ENCODE assay signal across 17 cellular contexts in the genomic region with DNA sequence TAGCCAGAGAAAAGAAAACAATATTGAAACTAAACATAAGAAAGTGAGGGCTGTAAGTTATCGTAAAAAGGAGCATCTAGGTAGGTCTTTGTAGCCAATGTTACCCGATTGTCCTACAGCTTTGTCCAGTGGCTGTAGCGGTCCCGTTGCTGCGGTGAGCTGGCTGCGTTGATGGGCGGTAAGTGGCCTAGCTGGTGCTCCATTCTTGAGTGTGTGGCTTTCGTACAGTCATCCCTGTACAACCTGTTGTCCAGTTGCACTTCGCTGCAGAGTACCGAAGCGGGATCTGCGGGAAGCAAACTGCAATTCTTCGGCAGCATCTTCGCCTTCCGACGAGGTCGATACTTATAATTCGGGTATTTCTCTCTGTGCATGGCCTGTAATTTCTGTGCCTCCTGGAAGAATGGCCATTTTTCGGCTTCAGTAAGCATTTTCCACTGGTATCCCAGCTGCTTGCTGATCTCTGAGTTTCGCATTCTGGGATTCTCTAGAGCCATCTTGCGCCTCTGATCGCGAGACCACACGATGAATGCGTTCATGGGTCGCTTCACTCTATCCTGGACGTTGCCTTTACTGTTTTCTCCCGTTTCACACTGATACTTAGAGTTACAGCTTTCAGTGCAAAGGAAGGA. TPM values are rescaled to one million over a fixed set of nuclear protein-coding genes. Genes with fewer than 3 reads are reported as not detected.
A peak's percentile ranks its signal among the peaks of the same experiment; 100 is the strongest.
DNase-seq lines count a peak whose midpoint lies in the region; TF ChIP-seq lines count a peak whose summit lies in the region.
"Had no signal": no experiment of that assay in that cellular context is flagged by ENCODE, and none has a peak within 500 bp of the region (broad histone marks: within the 10 kb centered on the region; RNA-seq: fewer than 3 reads in every experiment).

No MANE protein-coding gene starts in this region.

- H3K27ac Mint-ChIP-seq in activated CD4-positive, alpha-beta T cell treated with anti-CD3 and anti-CD28 coated beads, Interleukin-2, amount 10 ng/mL, durations not matched to agents 24 days and 14 days = no peak overlapping the region
- H3K27ac Mint-ChIP-seq in activated T-helper 2 cell treated with anti-CD3 and anti-CD28 coated beads, Interferon-gamma antibody, Interleukin-2, Interleukin-4, amounts not matched to agents 10 μg/mL and 5 μg/mL and 100 μg/mL, durations not matched to agents 14 hours and 24 hours and 36 hours = no peak overlapping the region
- no peak overlapping the region for H3K27ac Mint-ChIP-seq in type B pancreatic cell
- H3K27ac Mint-ChIP-seq: effector memory CD8-positive, alpha-beta T cell; HFFc6 had no signal

- no peak overlapping the region for H3K27ac ChIP-seq in skeletal muscle tissue (ENCODE audit: low read depth, low read length)
- no peak overlapping the region for H3K27ac ChIP-seq in vagina
- H3K27ac ChIP-seq: heart left ventricle, left lung had no signal

- peaks cover 4% of the 10 kb centered on the region for H3K4me1 Mint-ChIP-seq in activated CD4-positive, alpha-beta T cell treated with anti-CD3 and anti-CD28 coated beads, Interleukin-2, amount 10 ng/mL, durations not matched to agents 24 days and 14 days
- peaks cover 11% of the 10 kb centered on the region for H3K4me1 Mint-ChIP-seq in activated T-helper 2 cell treated with anti-CD3 and anti-CD28 coated beads, Interferon-gamma antibody, Interleukin-2, Interleukin-4, amounts not matched to agents 10 μg/mL and 5 μg/mL and 100 μg/mL, durations not matched to agents 14 hours and 24 hours and 36 hours (ENCODE audit: low read depth)
- no peaks in the 10 kb centered on the region for H3K4me1 Mint-ChIP-seq in type B pancreatic cell (ENCODE audit: unreplicated experiment)
- H3K4me1 Mint-ChIP-seq: neural crest cell had no signal

- H3K4me3 ChIP-seq in fibroblast of villous mesenchyme (ENCODE audit: low read depth, low read length) (peak overlapping the region; percentile 27), skeletal muscle tissue (ENCODE audit: low read length in 3 of 3) (peak overlapping the region in 2 of 3 donors; percentile 14 to 45), vagina (no peak overlapping the region)

- H3K27me3 Mint-ChIP-seq in activated CD4-positive, alpha-beta T cell treated with anti-CD3 and anti-CD28 coated beads, Interleukin-2, amount 10 ng/mL, durations not matched to agents 24 days and 14 days = peaks cover 38% of the 10 kb centered on the region
- H3K27me3 Mint-ChIP-seq in activated T-helper 2 cell treated with anti-CD3 and anti-CD28 coated beads, Interferon-gamma antibody, Interleukin-2, Interleukin-4, amounts not matched to agents 10 μg/mL and 5 μg/mL and 100 μg/mL, durations not matched to agents 14 hours and 24 hours and 36 hours (ENCODE audit: low read depth) = peaks cover 44% of the 10 kb centered on the region
- no peaks in the 10 kb centered on the region for H3K27me3 Mint-ChIP-seq in type B pancreatic cell

- TF ChIP-seq CTCF in fibroblast of villous mesenchyme (IDR thresholded peaks at IDR 0.05; ENCODE audit: insufficient read depth, low read depth, low read length) (no peak), vagina (IDR thresholded peaks at IDR 0.05) (no peak), type B pancreatic cell (conservative IDR thresholded peaks at IDR 0.05) (no peak)

- H3K36me3 ChIP-seq in skeletal muscle tissue (ENCODE audit: control insufficient read depth in 3 of 3, insufficient read depth in 3 of 3, low read length in 3 of 3) (no peaks in the 10 kb centered on the region), vagina (no peaks in the 10 kb centered on the region)
- H3K36me3 ChIP-seq: heart left ventricle, left lung had no signal

- H3K4me1 ChIP-seq in skeletal muscle tissue (ENCODE audit: control insufficient read depth in 3 of 3, insufficient read depth in 3 of 3, low read length in 3 of 3) (no peaks in the 10 kb centered on the region), vagina (no peaks in the 10 kb centered on the region)
- H3K4me1 ChIP-seq: heart left ventricle, left lung had no signal

- H3K36me3 Mint-ChIP-seq in activated CD4-positive, alpha-beta T cell treated with anti-CD3 and anti-CD28 coated beads, Interleukin-2, amount 10 ng/mL, durations not matched to agents 24 days and 14 days (ENCODE audit: low read depth) = no peaks in the 10 kb centered on the region
- no peaks in the 10 kb centered on the region for H3K36me3 Mint-ChIP-seq in activated T-helper 2 cell treated with anti-CD3 and anti-CD28 coated beads, Interferon-gamma antibody, Interleukin-2, Interleukin-4, amounts not matched to agents 10 μg/mL and 5 μg/mL and 100 μg/mL, durations not matched to agents 14 hours and 24 hours and 36 hours (ENCODE audit: low read depth)
- no peaks in the 10 kb centered on the region for H3K36me3 Mint-ChIP-seq in type B pancreatic cell

- H3K9ac ChIP-seq in skeletal muscle tissue (ENCODE audit: low read depth in 1 of 3, low read length in 3 of 3) = no peak overlapping the region

- intact Hi-C loops in activated CD4-positive, alpha-beta T cell treated with anti-CD3 and anti-CD28 coated beads, Interleukin-2, amount 10 ng/mL, durations not matched to agents 24 days and 14 days (cut with micrococcal nuclease) = no loop called here
- intact Hi-C loops in activated T-helper 2 cell treated with anti-CD3 and anti-CD28 coated beads, Interferon-gamma antibody, Interleukin-2, Interleukin-4, amounts not matched to agents 10 μg/mL and 5 μg/mL and 100 μg/mL, durations not matched to agents 14 hours and 24 hours and 36 hours (cut with micrococcal nuclease) = no loop called here
- intact Hi-C loops in vagina (cut with DNase I) = no loop called here

- H3K9me3 Mint-ChIP-seq in activated CD4-positive, alpha-beta T cell treated with anti-CD3 and anti-CD28 coated beads, Interleukin-2, amount 10 ng/mL, durations not matched to agents 24 days and 14 days = no peaks in the 10 kb centered on the region
- no peaks in the 10 kb centered on the region for H3K9me3 Mint-ChIP-seq in activated T-helper 2 cell treated with anti-CD3 and anti-CD28 coated beads, Interferon-gamma antibody, Interleukin-2, Interleukin-4, amounts not matched to agents 10 μg/mL and 5 μg/mL and 100 μg/mL, durations not matched to agents 14 hours and 24 hours and 36 hours
- no peaks in the 10 kb centered on the region for H3K9me3 Mint-ChIP-seq in type B pancreatic cell
- H3K9me3 Mint-ChIP-seq: effector memory CD8-positive, alpha-beta T cell; HFFc6; neural crest cell had no signal

- DNase-seq in activated CD4-positive, alpha-beta T cell treated with anti-CD3 and anti-CD28 coated beads, Interleukin-2, amount 10 ng/mL, durations not matched to agents 24 days and 14 days = no peak
- DNase-seq in activated CD4-positive, alpha-beta T cell treated with anti-CD3 and anti-CD28 coated beads, Interleukin-2, amount 50 U/mL, for 48 hours = no peak
- no peak for DNase-seq in activated T-helper 2 cell treated with anti-CD3 and anti-CD28 coated beads, Interferon-gamma antibody, Interleukin-2, Interleukin-4, amounts not matched to agents 10 μg/mL and 5 μg/mL and 100 μg/mL, durations not matched to agents 14 hours and 24 hours and 36 hours (ENCODE audit: low spot score)
- DNase-seq in fibroblast of villous mesenchyme (ENCODE audit: low read depth) (no peak), retina (no peak), vagina (ENCODE audit: extremely low spot score in 2 of 2) (no peak), type B pancreatic cell (ENCODE audit: extremely low spot score, unreplicated experiment) (no peak)
- DNase-seq: amniotic stem cell; effector memory CD8-positive, alpha-beta T cell; heart left ventricle; HFFc6; left lung; small intestine had no signal

- no peak for TF ChIP-seq POLR2A in vagina (IDR thresholded peaks at IDR 0.05)

- no peaks in the 10 kb centered on the region for H3K9me3 ChIP-seq in skeletal muscle tissue (ENCODE audit: control insufficient read depth in 3 of 3, low read length in 3 of 3)
- no peaks in the 10 kb centered on the region for H3K9me3 ChIP-seq in vagina
- H3K9me3 ChIP-seq: heart left ventricle, left lung had no signal

- peak overlapping the region; percentile 75 for H3K4me3 Mint-ChIP-seq in activated CD4-positive, alpha-beta T cell treated with anti-CD3 and anti-CD28 coated beads, Interleukin-2, amount 10 ng/mL, durations not matched to agents 24 days and 14 days
- peak overlapping the region; percentile 49 for H3K4me3 Mint-ChIP-seq in activated T-helper 2 cell treated with anti-CD3 and anti-CD28 coated beads, Interferon-gamma antibody, Interleukin-2, Interleukin-4, amounts not matched to agents 10 μg/mL and 5 μg/mL and 100 μg/mL, durations not matched to agents 14 hours and 24 hours and 36 hours (ENCODE audit: low read depth)
- H3K4me3 Mint-ChIP-seq in type B pancreatic cell = no peak overlapping the region
- H3K4me3 Mint-ChIP-seq: effector memory CD8-positive, alpha-beta T cell; HFFc6; neural crest cell had no signal

- peaks cover 0 to 8% (median 6%) of the 10 kb centered on the region in 3 donors for H3K27me3 ChIP-seq in skeletal muscle tissue (ENCODE audit: control insufficient read depth in 3 of 3, insufficient read depth in 3 of 3, low read length in 3 of 3)
- H3K27me3 ChIP-seq in vagina = no peaks in the 10 kb centered on the region

RNA-seq across cellular contexts. Expression of gene SRY, which starts 0.5 kb away (rescaled TPM):
- total RNA-seq in activated CD4-positive, alpha-beta T cell treated with anti-CD3 and anti-CD28 coated beads, Interleukin-2, amount 10 ng/mL, durations not matched to agents 24 days and 14 days = not detected in 2 replicates
- not detected in 2 replicates for total RNA-seq in activated T-helper 2 cell treated with anti-CD3 and anti-CD28 coated beads, Interferon-gamma antibody, Interleukin-2, Interleukin-4, amounts not matched to agents 10 μg/mL and 5 μg/mL and 100 μg/mL, durations not matched to agents 14 hours and 24 hours and 36 hours
- not detected in 2 replicates for total RNA-seq in fibroblast of villous mesenchyme
- not detected for total RNA-seq in skeletal muscle tissue
- not detected for total RNA-seq in vagina
- not detected in 2 replicates for total RNA-seq in type B pancreatic cell (ENCODE audit: low replicate concordance)
- total RNA-seq: heart left ventricle, HFFc6, HT1080, left lung, neural crest cell, temporal lobe had no signal

RNA-seq across cellular contexts. Expression of gene RPS4Y1, which starts 54.4 kb away (rescaled TPM):
- 253 and 257 TPM in 2 replicates for total RNA-seq in activated CD4-positive, alpha-beta T cell treated with anti-CD3 and anti-CD28 coated beads, Interleukin-2, amount 10 ng/mL, durations not matched to agents 24 days and 14 days
- total RNA-seq in activated T-helper 2 cell treated with anti-CD3 and anti-CD28 coated beads, Interferon-gamma antibody, Interleukin-2, Interleukin-4, amounts not matched to agents 10 μg/mL and 5 μg/mL and 100 μg/mL, durations not matched to agents 14 hours and 24 hours and 36 hours = 287 and 296 TPM in 2 replicates
- 24.6 TPM in 1 of 2 replicates, not detected in the other for total RNA-seq in fibroblast of villous mesenchyme
- total RNA-seq in skeletal muscle tissue = 617 TPM
- not detected for total RNA-seq in vagina
- total RNA-seq in type B pancreatic cell (ENCODE audit: low replicate concordance) = not detected in 2 replicates
- total RNA-seq: neural crest cell had no signal

Comparison
In these comparisons a context has a peak if more than half of its experiments do, and no peak if none do; other contexts are left out.
1. H3K4me3 ChIP-seq: peak in fibroblast of villous mesenchyme (single experiment) and skeletal muscle tissue (2 of 3); none in vagina (0 of 2).